ENCODE assay signal across 8 cellular contexts in genomic region chr9:107243757-107244156, GRCh38. TPM values are rescaled to one million over a fixed set of nuclear protein-coding genes. Genes with fewer than 3 reads are reported as not detected.
DNase-seq lines count a peak whose midpoint lies in the region; ATAC-seq, FAIRE-seq and TF ChIP-seq lines count a peak whose summit lies in the region.

No MANE protein-coding gene starts in this region.

- H2AFZ ChIP-seq in HCT116 (ENCODE audit: low read depth, low read length, poor library complexity, severe bottlenecking) (no peak overlapping the region), GM12878 (ENCODE audit: control insufficient read depth, low read depth, low read length) (no peak overlapping the region)

- H3K27me3 ChIP-seq in HCT116 (ENCODE audit: insufficient read depth, low read length): no peaks in the 10 kb centered on the region
- H3K27me3 ChIP-seq in GM12878 (replicated peaks in 1 of 2; ENCODE audit: control insufficient read depth in 2 of 2, insufficient read depth in 2 of 2, low read length in 1 of 2): no peaks in the 10 kb centered on the region
- H3K27me3 ChIP-seq in MG63: no peaks in the 10 kb centered on the region

- H3K9me3 ChIP-seq in HCT116 (ENCODE audit: control insufficient read depth in 1 of 2, insufficient read depth in 1 of 2, low read depth in 1 of 2, low read length in 2 of 2): no peaks in the 10 kb centered on the region
- H3K9me3 ChIP-seq in GM12878 (replicated peaks; ENCODE audit: control insufficient read depth, insufficient read depth, low read length): no peaks in the 10 kb centered on the region
- H3K9me3 ChIP-seq in MG63: no peaks in the 10 kb centered on the region

- peaks cover 35% of the 10 kb centered on the region for H3K79me2 ChIP-seq in HCT116 (ENCODE audit: insufficient read depth, low read length)
- no peaks in the 10 kb centered on the region for H3K79me2 ChIP-seq in GM12878 (ENCODE audit: control insufficient read depth, insufficient read depth, low read length)

- peak overlapping the region in 1 of 2 experiments; percentile 38; a peak in 2 of 4 replicates for H3K4me3 ChIP-seq in HCT116 (replicated peaks in 1 of 2; ENCODE audit: low read depth in 1 of 2, low read length in 2 of 2)
- no peak overlapping the region for H3K4me3 ChIP-seq in GM12878
- H3K4me3 ChIP-seq in MG63: no peak overlapping the region

- DNase-seq in EL: peak; percentile 71
- DNase-seq in HCT116 (ENCODE audit: low read depth, low spot score): peak; percentile 99
- DNase-seq in NCI-H2196 (lab: John Stamatoyannopoulos, UW; ENCODE audit: unreplicated experiment): peak; percentile 32
- no peak for DNase-seq in GM12878 (ENCODE audit: low read depth, low spot score)
- peak; percentile 21 to 23 for DNase-seq in stimulated activated CD4-positive, alpha-beta T cell treated with anti-CD3 and anti-CD28 coated beads, Interleukin-12 subunit alpha, Interleukin-12 subunit beta, amount 100 ng/mL, for 24 hours (ENCODE audit: low read depth in 2 of 2)
- DNase-seq in mesenteric fat pad (ENCODE audit: low spot score): no peak
- DNase-seq in left cardiac atrium: no peak
- no peak for DNase-seq in MG63

- SMC1A ChIA-PET in GM12878 (lab: Charles Lee; ENCODE audit: uncharacterized antibody, unreplicated experiment): interaction anchor here (1.5 to 14.0 kb wide), 4 partner anchors 18 to 68 kb away, joined by 4 to 187 read pairs (median 33); no protein-coding TSS in a partner anchor

- no TSS peak for BruUV-seq in HCT116 (replicated peaks; lab: Mats Ljungman, UMichigan)
- no TSS peak for BruUV-seq in GM12878 (replicated peaks; lab: Mats Ljungman, UMichigan)

- CTCF ChIA-PET in HCT116 (lab: Charles Lee) (no interaction called here), GM12878 (lab: Yijun Ruan, JAX) (interaction anchor here (1.5 to 12.1 kb wide), 3 partner anchors 11 to 99 kb away, joined by 3 to 149 read pairs (median 13); no protein-coding TSS in a partner anchor)

- intact Hi-C loops in HCT116 (cut with micrococcal nuclease) (loop anchor here (1.0 to 2.0 kb wide), 2 partner anchors 21 to 40 kb away; partner anchors contain the start of gene RAD23B), GM12878 (cut with micrococcal nuclease; ENCODE audit: unreplicated experiment) (loop anchor here (2.0 kb wide), 1 partner anchor 41 kb away; no protein-coding TSS in a partner anchor), left cardiac atrium (cut with DNase I) (no loop called here)

- ATAC-seq in HCT116 (peak; percentile 79), GM12878 (peak; percentile 85), left cardiac atrium (no peak)

- peak; percentile 48 for TF ChIP-seq RAD21 in HCT116 (IDR thresholded peaks at IDR 0.05; ENCODE audit: low read depth)
- no peak for TF ChIP-seq RAD21 in GM12878 (IDR thresholded peaks at IDR 0.05; ENCODE audit: insufficient read depth, low read depth, low read length)

- RAD21 ChIA-PET in HCT116 (lab: Charles Lee; ENCODE audit: low non-redundant PET in 1 of 2, low total read pairs in 2 of 2, uncharacterized antibody in 2 of 2, unreplicated experiment in 2 of 2): no interaction called here
- RAD21 ChIA-PET in GM12878 (lab: Charles Lee; ENCODE audit: unreplicated experiment): interaction anchor here (1.2 to 4.7 kb wide), 3 partner anchors 17 to 39 kb away, joined by 3 to 34 read pairs (median 8); partner anchors contain the start of gene RAD23B

- H3K36me3 ChIP-seq in HCT116 (ENCODE audit: control insufficient read depth in 1 of 2, insufficient read depth in 2 of 2, low read length in 2 of 2) (0 out of 4 replicates have a peak, but pooled peaks cover 0 to under 1% of the 10 kb centered on the region in 2 experiments), GM12878 (ENCODE audit: control insufficient read depth in 2 of 2, insufficient read depth in 2 of 2, low read length in 1 of 2) (no peaks in the 10 kb centered on the region), MG63 (no peaks in the 10 kb centered on the region)

- POLR2A ChIA-PET in HCT116 (lab: Charles Lee): interaction anchor here (1.3 kb wide), 1 partner anchor 21 kb away, joined by 3 read pairs; no protein-coding TSS in a partner anchor
- POLR2A ChIA-PET in GM12878 (lab: Charles Lee): no interaction called here

- in situ Hi-C loops in GM12878 (cut with MboI): no loop called here

- H3K9ac ChIP-seq in HCT116 (ENCODE audit: low read length) (peak overlapping the region; percentile 61), GM12878 (ENCODE audit: control insufficient read depth, insufficient read depth, low read length) (no peak overlapping the region)

- TF ChIP-seq POLR2A in HCT116 (IDR thresholded peaks at IDR 0.05; ENCODE audit: borderline replicate concordance, extremely low read depth, insufficient read depth, insufficient read length) (no peak), GM12878 (IDR thresholded peaks at IDR 0.05; ENCODE audit: low read depth, low read length) (no peak)

- no peak; a peak in 1 of 4 replicates for TF ChIP-seq EP300 in GM12878 (IDR thresholded peaks at IDR 0.05; ENCODE audit: borderline replicate concordance in 1 of 2, control insufficient read depth in 1 of 2, low read depth in 2 of 2, low read length in 2 of 2)

- peaks cover 79 to 98% of the 10 kb centered on the region in 2 experiments for H3K4me1 ChIP-seq in HCT116 (ENCODE audit: control insufficient read depth in 1 of 2, insufficient read depth in 2 of 2, low read length in 2 of 2)
- no peaks in the 10 kb centered on the region for H3K4me1 ChIP-seq in GM12878 (ENCODE audit: control insufficient read depth, insufficient read depth, low read length)

- H3K9me2 ChIP-seq in HCT116 (ENCODE audit: insufficient read depth): no peaks in the 10 kb centered on the region

- FAIRE-seq in GM12878 (lab: Jason Lieb, UNC): no peak

- H3K4me2 ChIP-seq in HCT116 (ENCODE audit: low read length) (peak overlapping the region; percentile 73), GM12878 (ENCODE audit: control insufficient read depth, insufficient read depth) (no peak overlapping the region)

- TF ChIP-seq CTCF in HCT116 (IDR thresholded peaks at IDR 0.05 in 2 of 3, conservative IDR thresholded peaks at IDR 0.05 in 1 of 3; ENCODE audit: borderline replicate concordance in 1 of 3, insufficient read depth in 1 of 3, low read depth in 2 of 3, low read length in 2 of 3): no peak
- no peak for TF ChIP-seq CTCF in GM12878 (IDR thresholded peaks at IDR 0.05 in 2 of 3, conservative IDR thresholded peaks at IDR 0.05 in 1 of 3; ENCODE audit: control insufficient read depth in 2 of 3, extremely low read depth in 1 of 3, insufficient read depth in 1 of 3, low read depth in 3 of 3, low read length in 3 of 3)

- WGBS in GM12878 (ENCODE audit: insufficient coverage, insufficient replicate concordance, low lambda C conversion rate, missing lambda C conversion rate): 9% methylated on average over 5 of the region's 5 CpGs

- H4K20me1 ChIP-seq in HCT116 (ENCODE audit: insufficient read depth) (no peaks in the 10 kb centered on the region), GM12878 (ENCODE audit: control insufficient read depth, insufficient read depth) (no peaks in the 10 kb centered on the region)

- H3K27ac ChIP-seq in HCT116 (ENCODE audit: low read depth, low read length): peak overlapping the region; percentile 96
- H3K27ac ChIP-seq in GM12878 (ENCODE audit: control insufficient read depth, insufficient read depth): no peak overlapping the region

TF ChIP-seq in HCT116, 20 proteins besides CTCF, POLR2A, EP300 and RAD21 (continues in another document):
- TF ChIP-seq EZH2 (IDR thresholded peaks at IDR 0.05) (no peak), SIN3A (IDR thresholded peaks at IDR 0.05; ENCODE audit: low read depth) (peak; percentile 98), CEBPB (IDR thresholded peaks at IDR 0.05; ENCODE audit: low read depth) (peak; percentile 97), JUND (IDR thresholded peaks at IDR 0.05) (peak; percentile 100)

TF ChIP-seq in GM12878, 131 proteins besides CTCF, POLR2A, EP300 and RAD21 (continues in another document):
- TF ChIP-seq SIN3A (IDR thresholded peaks at IDR 0.05; ENCODE audit: low read depth, low read length): no peak
- no peak for TF ChIP-seq BMI1 (IDR thresholded peaks at IDR 0.05; ENCODE audit: borderline replicate concordance)
- TF ChIP-seq CREB1 (IDR thresholded peaks at IDR 0.05; ENCODE audit: low read depth): peak; percentile 40; the same call in 1 of the 2 replicates

RNA-seq across cellular contexts. Expression of gene RAD23B, which starts 39.3 kb away (rescaled TPM):
- 251 TPM for total RNA-seq in HCT116 (2021; ENCODE audit: unreplicated experiment)
- 113 and 123 TPM in 2 replicates for polyA plus RNA-seq in HCT116 (2012)
- 48.5 and 52.7 TPM in 2 replicates for total RNA-seq in GM12878 (2013; cell fraction: nucleolus; rRNA removed)
- total RNA-seq in GM12878 (2014; rRNA removed): 36.1 and 37.4 TPM in 2 replicates
- 98.9 and 101 TPM in 2 replicates for total RNA-seq in GM12878 (2014; rRNA removed; fragmentation: Illumina TruSeq; extraction: Trizol)
- total RNA-seq in GM12878 (2021): 108 and 116 TPM in 2 replicates
- polyA plus RNA-seq in GM12878 (2011; ENCODE audit: low read depth): 38.4 TPM
- 241 and 256 TPM in 2 replicates for polyA plus RNA-seq in GM12878 (2011; rRNA removed)
- polyA plus RNA-seq in GM12878 (2011; cell fraction: cytosol; rRNA removed): 195 and 228 TPM in 2 replicates
- 62.2 and 64.1 TPM in 2 replicates for polyA plus RNA-seq in GM12878 (2011; cell fraction: nucleus; rRNA removed)
- polyA plus RNA-seq in GM12878 (2012): 58.1 and 60.0 TPM in 2 replicates
- polyA plus RNA-seq in GM12878 (2014; fragmentation: Illumina TruSeq; extraction: Trizol): 143 and 150 TPM in 2 replicates
- polyA plus RNA-seq in GM12878 (2014; fragmentation: Nextera tagmentation; extraction: Ambion mirVana): 10 to 100 TPM; 24.1 to 26.4 TPM
- polyA plus RNA-seq in GM12878 (2014; rRNA removed): 73.1 and 73.5 TPM in 2 replicates
- polyA plus RNA-seq in GM12878 (2016; fragmentation: Nextera tagmentation; extraction: Ambion mirVana): 10 to 100 TPM; 10.3 to 10.5 TPM
- 209 and 261 TPM in 2 replicates for polyA minus RNA-seq in GM12878 (2011; rRNA and poly(A)+ RNA removed)
- polyA minus RNA-seq in GM12878 (2011; cell fraction: cytosol; rRNA and poly(A)+ RNA removed): 141 and 153 TPM in 2 replicates
- polyA minus RNA-seq in GM12878 (2011; cell fraction: nucleus; rRNA and poly(A)+ RNA removed): 34.8 and 64.1 TPM in 2 replicates
- 165 TPM for total RNA-seq in mesenteric fat pad
- total RNA-seq in left cardiac atrium: 10 to 100 TPM; 87.6 to 88.7 TPM
- 166 and 169 TPM in 2 replicates for total RNA-seq in MG63 (2014; rRNA removed; shearing (Covaris generic); ENCODE audit: low replicate concordance)

Comparison
In these comparisons a context has a peak if more than half of its experiments do, and no peak if none do; other contexts are left out.
1. DNase-seq: peak in EL (single experiment), HCT116 (single experiment), NCI-H2196 (single experiment) and stimulated activated CD4-positive, alpha-beta T cell treated with anti-CD3 and anti-CD28 coated beads, Interleukin-12 subunit alpha, Interleukin-12 subunit beta, amount 100 ng/mL, for 24 hours (2 of 2); none in GM12878 (single experiment), mesenteric fat pad (single experiment), left cardiac atrium (single experiment) and MG63 (single experiment).
2. ATAC-seq: peak in HCT116 (single experiment) and GM12878 (single experiment); none in left cardiac atrium (0 of 2).
3. intact Hi-C loops: an anchor here in HCT116 (1.0 to 2.0 kb wide) and GM12878 (2.0 kb wide); none called in left cardiac atrium.